17 cellular contexts compared by ENCODE assay signal in genomic region chr6:51805517-51805916, GRCh38.
DNase-seq lines count a peak whose midpoint lies in the region; ATAC-seq and TF ChIP-seq lines count a peak whose summit lies in the region.
"Had no signal": no experiment of that assay in that cellular context is flagged by ENCODE, and none has a peak within 500 bp of the region (broad histone marks: within the 10 kb centered on the region; RNA-seq: fewer than 3 reads in every experiment).

No MANE protein-coding gene starts in this region.

- no peak for TF ChIP-seq CTCF in GM13976 (IDR thresholded peaks at IDR 0.05; ENCODE audit: borderline replicate concordance, control extremely low read depth, extremely low read depth, insufficient read depth, missing control alignments)

- in situ Hi-C loops in GM13976 (cut with MboI; ENCODE audit: low sequenced_read_pairs, unreplicated experiment) = no loop called here

- DNase-seq in mucosa of gallbladder (ENCODE audit: low spot score) (no peak), NCI-H2227 (lab: John Stamatoyannopoulos, UW; ENCODE audit: unreplicated experiment) (no peak), NCI-H226 (no peak), GM13976 (ENCODE audit: low spot score) (no peak)
- DNase-seq: activated CD4-positive, CD25-positive, alpha-beta regulatory T cell; activated naive CD4-positive, alpha-beta T cell treated with anti-CD3 and anti-CD28 coated beads for 36 hours; body of pancreas; CD8-positive, alpha-beta T cell; H7; hypothalamus; NCI-H187 treated with DMSO at 0.1 percent for 48 hours; NCI-H748 treated with DMSO at 0.1 percent for 48 hours; stimulated activated naive CD4-positive, alpha-beta T cell treated with Interleukin-2 at 50 U/mL for 16 hours had no signal

- ATAC-seq in GM18498 (IDR thresholded peaks at IDR 0.05; ENCODE audit: unreplicated experiment) (peak; percentile 94), GM19438 (IDR thresholded peaks at IDR 0.05; ENCODE audit: low read depth, unreplicated experiment) (peak; percentile 87), HG02798 (IDR thresholded peaks at IDR 0.05; ENCODE audit: poor library complexity, unreplicated experiment) (peak; percentile 80), HG03432 (IDR thresholded peaks at IDR 0.05; ENCODE audit: unreplicated experiment) (peak; percentile 97)
- ATAC-seq: body of pancreas; CD8-positive, alpha-beta T cell had no signal
